8 cellular contexts compared by ENCODE assay signal in the genomic region with DNA sequence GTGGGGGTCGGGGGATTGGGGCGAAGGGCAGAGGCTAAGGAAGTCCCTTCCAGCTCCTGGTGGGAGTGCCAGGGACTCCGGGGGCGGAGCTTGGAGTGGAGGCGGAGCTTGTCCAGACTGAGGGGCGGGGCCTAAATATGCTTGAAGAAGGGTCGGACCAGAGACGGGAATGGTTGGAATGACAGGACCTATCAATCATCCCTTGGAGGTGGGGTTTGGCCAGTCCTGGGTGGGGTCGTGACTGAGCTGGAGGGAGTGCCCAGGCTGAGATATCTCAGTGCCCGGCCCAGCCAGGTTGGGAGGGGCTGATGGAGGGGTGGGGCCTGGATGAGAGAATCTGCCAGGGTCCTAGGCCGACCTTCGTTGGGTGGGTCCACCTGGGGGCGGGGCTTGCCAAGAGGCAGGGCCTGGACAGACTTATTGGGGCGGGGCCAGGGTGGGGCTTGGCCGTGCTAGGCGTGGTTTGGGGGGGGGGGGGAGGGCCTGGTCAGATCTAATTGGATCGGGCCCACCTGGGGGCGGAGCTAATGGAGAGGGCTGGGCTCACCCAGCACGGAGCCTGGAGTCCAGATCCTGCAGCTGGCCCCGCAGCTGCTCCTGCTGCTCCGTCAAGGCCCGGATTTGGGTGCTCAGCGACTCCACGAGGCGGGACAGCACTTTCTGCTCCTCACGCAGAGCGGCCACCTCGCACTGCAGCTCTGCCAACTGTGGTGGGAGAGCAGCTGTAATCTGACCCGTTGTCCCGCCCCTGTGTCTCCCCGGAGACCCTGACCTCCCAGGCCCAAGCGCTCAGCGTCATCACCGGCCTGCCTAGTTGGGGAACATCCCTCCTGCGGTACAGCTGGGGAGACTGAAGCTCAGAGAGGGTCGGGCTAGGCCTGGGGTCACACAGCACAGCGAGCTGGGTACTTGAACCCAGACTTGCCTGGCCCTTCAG. TPM values are rescaled to one million over a fixed set of nuclear protein-coding genes. Genes with fewer than 3 reads are reported as not detected.
DNase-seq lines count a peak whose midpoint lies in the region; ATAC-seq and TF ChIP-seq lines count a peak whose summit lies in the region.

No MANE protein-coding gene starts in this region.

- TF ChIP-seq CTCF in A673 (conservative IDR thresholded peaks at IDR 0.05; ENCODE audit: low read depth, low read length): no peak
- TF ChIP-seq CTCF in Peyer's patch (IDR thresholded peaks at IDR 0.05): no peak
- no peak for TF ChIP-seq CTCF in esophagus squamous epithelium (IDR thresholded peaks at IDR 0.05)

- POLR2A ChIA-PET in A673 (lab: Charles Lee; ENCODE audit: low non-redundant PET): no interaction called here

- TF ChIP-seq POLR2A in Peyer's patch (IDR thresholded peaks at IDR 0.05) (peak in 1 of 2 donors; percentile 42), esophagus squamous epithelium (IDR thresholded peaks at IDR 0.05) (peak in 2 of 4 donors; percentile 38 to 70)

- DNase-seq in A673 (ENCODE audit: low spot score) (peak; percentile 77), ELR (ENCODE audit: low read depth) (peak; percentile 64), Peyer's patch (peak; percentile 44 to 86 (median 85)), esophagus squamous epithelium (lab: John Stamatoyannopoulos, UW) (no peak), mucosa of gallbladder (ENCODE audit: low spot score) (peak; percentile 87), germinal center (ENCODE audit: low spot score) (no peak)

- WGBS in esophagus squamous epithelium, 2 donors: 8 to 27% methylated on average over 8 to 18 of the region's 37 CpGs

- no peak overlapping the region for H3K27ac ChIP-seq in A673 (ENCODE audit: low read depth, low read length, poor library complexity, severe bottlenecking)
- H3K27ac ChIP-seq in Peyer's patch: peak overlapping the region in 3 of 4 donors; percentile 42 to 66 (median 50)
- H3K27ac ChIP-seq in esophagus squamous epithelium: peak overlapping the region; percentile 2 to 77 (median 56)

- H3K27me3 ChIP-seq in A673 (replicated peaks; ENCODE audit: insufficient read depth, low read depth, low read length, poor library complexity) (no peaks in the 10 kb centered on the region), Peyer's patch (peaks cover 0 to 11% of the 10 kb centered on the region in 2 donors), esophagus squamous epithelium (peaks cover 0 to 45% (median 3%) of the 10 kb centered on the region in 4 donors)

- CTCF ChIA-PET in A673 (lab: Charles Lee): no interaction called here

- ATAC-seq in GM21528 (IDR thresholded peaks at IDR 0.05; ENCODE audit: low FRiP score, unreplicated experiment) (no peak), GM21619 (IDR thresholded peaks at IDR 0.05; ENCODE audit: unreplicated experiment) (no peak)

- H3K9me3 ChIP-seq in A673 (ENCODE audit: low read depth, low read length, poor library complexity, severe bottlenecking) (no peaks in the 10 kb centered on the region), Peyer's patch (no peaks in the 10 kb centered on the region), esophagus squamous epithelium (no peaks in the 10 kb centered on the region)

- intact Hi-C loops in A673 (cut with micrococcal nuclease; ENCODE audit: unreplicated experiment) (no loop called here), esophagus squamous epithelium (cut with DNase I) (loop anchor here (10.0 kb wide), 1 partner anchor 102 kb away; no protein-coding TSS in a partner anchor)

- no TSS peak for BruUV-seq in A673 (replicated peaks; lab: Mats Ljungman, UMichigan)

- H3K4me3 ChIP-seq in A673 (ENCODE audit: low read depth, low read length, poor library complexity, severe bottlenecking) (no peak overlapping the region), Peyer's patch (peak overlapping the region in 3 of 4 donors; percentile 15 to 46 (median 44)), esophagus squamous epithelium (peak overlapping the region; percentile 8 to 69 (median 47))

- H3K36me3 ChIP-seq in A673 (ENCODE audit: insufficient read depth, low read length, poor library complexity, severe bottlenecking) (no peaks in the 10 kb centered on the region), Peyer's patch (no peaks in the 10 kb centered on the region), esophagus squamous epithelium (no peaks in the 10 kb centered on the region)

- peaks cover 24% of the 10 kb centered on the region for H3K4me1 ChIP-seq in A673 (ENCODE audit: insufficient read depth, low read length, poor library complexity, severe bottlenecking)
- H3K4me1 ChIP-seq in Peyer's patch: peaks cover 0 to 25% (median 0%) of the 10 kb centered on the region in 4 donors
- peaks cover 20 to 45% (median 30%) of the 10 kb centered on the region in 3 donors for H3K4me1 ChIP-seq in esophagus squamous epithelium

RNA-seq across cellular contexts. Expression of gene WIZ, which starts 2.6 kb away (rescaled TPM):
- total RNA-seq in A673 (2021) (72.3 and 73.7 TPM in 2 replicates), Peyer's patch (10 to 100 TPM; 25.4 to 45.2 (median 40.6) TPM), esophagus squamous epithelium (10 to 100 TPM; 17.2 to 36.5 (median 30.0) TPM), mucosa of gallbladder (48.7 TPM)

RNA-seq across cellular contexts. Expression of gene RASAL3, which starts 12.0 kb away (rescaled TPM):
- 1.1 TPM in 2 replicates for total RNA-seq in A673 (2021)
- 10 to 100 TPM in 1 of 4 donors, 1 to 10 TPM in 3; 6.6 to 66.0 (median 6.9) TPM for total RNA-seq in Peyer's patch
- total RNA-seq in esophagus squamous epithelium: 1 to 10 TPM; 2.2 to 5.7 (median 2.9) TPM
- total RNA-seq in mucosa of gallbladder: 9.7 TPM

RNA-seq across cellular contexts. Expression of gene PGLYRP2, which starts 26.9 kb away (rescaled TPM):
- total RNA-seq in A673 (2021) (3.5 and 4.7 TPM in 2 replicates), Peyer's patch (not detected), esophagus squamous epithelium (not detected), mucosa of gallbladder (1.6 TPM)

RNA-seq across cellular contexts. Expression of gene AKAP8L, which starts 33.6 kb away (rescaled TPM):
- total RNA-seq in A673 (2021): 132 and 147 TPM in 2 replicates
- total RNA-seq in Peyer's patch: 100 to 1,000 TPM; 129 to 275 (median 247) TPM
- total RNA-seq in esophagus squamous epithelium: 10 to 100 TPM; 33.9 to 90.2 (median 63.4) TPM
- 110 TPM for total RNA-seq in mucosa of gallbladder

RNA-seq across cellular contexts. Expression of gene CYP4F22, which starts 55.9 kb away (rescaled TPM):
- total RNA-seq in A673 (2021): 78.3 and 79.7 TPM in 2 replicates
- not detected for total RNA-seq in Peyer's patch
- total RNA-seq in esophagus squamous epithelium: 10 to 100 TPM in 2 of 4 donors, 1 to 10 TPM in 2; 3.2 to 19.4 (median 11.1) TPM
- 0.17 TPM for total RNA-seq in mucosa of gallbladder

Comparison
In these comparisons a context has a peak if more than half of its experiments do, and no peak if none do; other contexts are left out.
1. DNase-seq: peak in A673 (single experiment), ELR (single experiment), Peyer's patch (3 of 3) and mucosa of gallbladder (single experiment); none in esophagus squamous epithelium (single experiment) and germinal center (single experiment).